18 cellular contexts compared by ENCODE assay signal in the genomic region with DNA sequence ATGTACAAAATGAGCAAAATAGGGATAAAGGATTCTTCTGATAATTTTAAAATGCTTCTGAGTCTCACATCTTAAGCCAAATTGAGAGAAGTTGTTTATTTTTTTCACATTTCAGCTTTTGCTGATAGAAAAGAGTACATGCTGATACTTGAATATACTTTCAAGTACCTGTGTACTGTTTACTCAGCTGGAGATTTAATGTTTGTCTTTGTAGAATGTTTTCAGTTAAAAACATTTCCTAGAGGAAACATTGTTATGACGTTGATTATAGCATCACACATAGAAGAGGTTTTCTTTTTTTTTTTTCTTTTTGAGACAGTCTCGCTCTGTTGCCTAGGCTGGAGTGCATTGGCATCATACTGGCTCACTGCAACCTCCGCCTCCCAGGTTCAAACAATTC. TPM values are rescaled to one million over a fixed set of nuclear protein-coding genes. Genes with fewer than 3 reads are reported as not detected.
A peak's percentile ranks its signal among the peaks of the same experiment; 100 is the strongest.
DNase-seq lines count a peak whose midpoint lies in the region; ATAC-seq, FAIRE-seq and TF ChIP-seq lines count a peak whose summit lies in the region.
"Had no signal": no experiment of that assay in that cellular context is flagged by ENCODE, and none has a peak within 500 bp of the region (broad histone marks: within the 10 kb centered on the region; RNA-seq: fewer than 3 reads in every experiment).

No MANE protein-coding gene starts in this region.

- H3K27me3 ChIP-seq in body of pancreas = no peaks in the 10 kb centered on the region
- no peaks in the 10 kb centered on the region for H3K27me3 ChIP-seq in pancreas
- H3K27me3 ChIP-seq in mammary epithelial cell (ENCODE audit: insufficient read depth, low read length) = no peaks in the 10 kb centered on the region
- H3K27me3 ChIP-seq: MG63 had no signal

- BruUV-seq in Calu3 (replicated peaks; lab: Mats Ljungman, UMichigan) = no TSS peak
- BruUV-seq in mammary epithelial cell (replicated peaks; lab: Mats Ljungman, UMichigan) = no TSS peak

- H3K9ac ChIP-seq in mammary epithelial cell (ENCODE audit: insufficient read depth, low read length) = no peak overlapping the region
- H3K9ac ChIP-seq: KMS-11 had no signal

- dilution Hi-C loops in mammary epithelial cell (cut with HindIII; ENCODE audit: low sequenced_read_pairs) = loop anchor here (5.0 to 25.0 kb wide), 2 partner anchors 84 to 329 kb away; a partner anchor contains a TSS

- FAIRE-seq in pancreas (lab: Jason Lieb, UNC) = no peak
- FAIRE-seq: A549, HepG2 had no signal

- TF ChIP-seq CTCF in body of pancreas (IDR thresholded peaks at IDR 0.05) (no peak), pancreas (IDR thresholded peaks at IDR 0.05) (no peak), Calu3 (IDR thresholded peaks at IDR 0.05; ENCODE audit: unreplicated experiment) (no peak), mammary epithelial cell (conservative IDR thresholded peaks at IDR 0.05 in 1 of 2, IDR thresholded peaks at IDR 0.05 in 1 of 2; ENCODE audit: extremely low read depth in 1 of 2, insufficient read depth in 1 of 2, low read depth in 1 of 2, low read length in 2 of 2) (no peak)

- H4K20me1 ChIP-seq in mammary epithelial cell (ENCODE audit: insufficient read depth, low read length) = no peaks in the 10 kb centered on the region

- H3K36me3 Mint-ChIP-seq in activated T-cell treated with anti-CD3 and anti-CD28 coated beads, Interleukin-2, amount 50 U/mL, for 72 hours (ENCODE audit: insufficient read depth in 2 of 2) = peaks cover 2 to 6% of the 10 kb centered on the region in 2 donors
- H3K36me3 Mint-ChIP-seq in Calu3 (ENCODE audit: insufficient read depth, unreplicated experiment) = peaks cover 5% of the 10 kb centered on the region

- peaks cover 24% of the 10 kb centered on the region for H3K4me1 ChIP-seq in body of pancreas
- peaks cover 0 to 8% (median 4%) of the 10 kb centered on the region in 3 donors for H3K4me1 ChIP-seq in pancreas
- H3K4me1 ChIP-seq in mammary epithelial cell (ENCODE audit: insufficient read depth, low read length) = no peaks in the 10 kb centered on the region
- H3K4me1 ChIP-seq: A549 had no signal

- intact Hi-C loops in body of pancreas (cut with DNase I) (no loop called here), pancreas (cut with DNase I) (no loop called here), Calu3 (cut with micrococcal nuclease; ENCODE audit: unreplicated experiment) (no loop called here), mammary epithelial cell (cut with micrococcal nuclease) (no loop called here)

- H3K27me3 Mint-ChIP-seq in activated T-cell treated with anti-CD3 and anti-CD28 coated beads, Interleukin-2, amount 50 U/mL, for 72 hours (ENCODE audit: low read depth) = no peaks in the 10 kb centered on the region
- H3K27me3 Mint-ChIP-seq in Calu3 (ENCODE audit: unreplicated experiment) = no peaks in the 10 kb centered on the region

- H3K27ac Mint-ChIP-seq in activated T-cell treated with anti-CD3 and anti-CD28 coated beads, Interleukin-2, amount 50 U/mL, for 72 hours = peak overlapping the region; percentile 51
- H3K27ac Mint-ChIP-seq in Calu3 (ENCODE audit: unreplicated experiment) = no peak overlapping the region

- H3K79me2 ChIP-seq in mammary epithelial cell (ENCODE audit: insufficient read depth, low read length) = no peaks in the 10 kb centered on the region

- 75 to 81% methylated on average over 3 of the region's 3 CpGs for WGBS in body of pancreas, 2 donors
- 69 to 80% methylated on average over 3 of the region's 3 CpGs for WGBS in pancreas, 2 donors
- 100% methylated on average over 2 of the region's 3 CpGs for WGBS in mammary epithelial cell (ENCODE audit: low coverage, missing lambda C conversion rate)

- H3K27ac ChIP-seq in body of pancreas (peak overlapping the region in 2 of 4 donors; percentile 40 to 65), pancreas (peak overlapping the region in 1 of 4 donors; percentile 23), mammary epithelial cell (ENCODE audit: insufficient read depth, low read depth, low read length) (no peak overlapping the region)
- H3K27ac ChIP-seq: A549, KMS-11 had no signal

- no peak overlapping the region for H3K4me2 ChIP-seq in mammary epithelial cell (ENCODE audit: insufficient read depth, low read depth, low read length)
- H3K4me2 ChIP-seq: A549, KMS-11 had no signal

- H3K4me3 ChIP-seq in body of pancreas (no peak overlapping the region), pancreas (no peak overlapping the region), mammary epithelial cell (replicated peaks in 1 of 3; ENCODE audit: insufficient read depth in 1 of 3, low read depth in 2 of 3, low read length in 3 of 3) (no peak overlapping the region)
- H3K4me3 ChIP-seq: A549, MG63 had no signal

- H3K4me1 Mint-ChIP-seq in activated T-cell treated with anti-CD3 and anti-CD28 coated beads, Interleukin-2, amount 50 U/mL, for 72 hours (ENCODE audit: low read depth) = peaks cover 15% of the 10 kb centered on the region
- H3K4me1 Mint-ChIP-seq in Calu3 (ENCODE audit: low read depth, unreplicated experiment) = no peaks in the 10 kb centered on the region

- no peaks in the 10 kb centered on the region for H3K9me3 ChIP-seq in body of pancreas
- no peaks in the 10 kb centered on the region for H3K9me3 ChIP-seq in pancreas
- H3K9me3 ChIP-seq in mammary epithelial cell (replicated peaks; ENCODE audit: insufficient read depth, low read length) = no peaks in the 10 kb centered on the region
- H3K9me3 ChIP-seq: A549, MG63 had no signal

- H3K4me3 Mint-ChIP-seq in activated T-cell treated with anti-CD3 and anti-CD28 coated beads, Interleukin-2, amount 50 U/mL, for 72 hours = no peak overlapping the region
- no peak overlapping the region for H3K4me3 Mint-ChIP-seq in Calu3 (ENCODE audit: low read depth, unreplicated experiment)
- H3K4me3 Mint-ChIP-seq: CD14-positive monocyte had no signal

- in situ Hi-C loops in mammary epithelial cell (cut with MboI; ENCODE audit: low sequenced_read_pairs in 2 of 2) = no loop called here

- no peak for ATAC-seq in activated T-cell treated with anti-CD3 and anti-CD28 coated beads, Interleukin-2, amount 50 U/mL, for 72 hours (replicated peaks in 1 of 2)
- ATAC-seq in body of pancreas (peak; percentile 67), pancreas (peak; percentile 65 to 83 (median 72)), HG02571 (IDR thresholded peaks at IDR 0.05; ENCODE audit: unreplicated experiment) (no peak)
- ATAC-seq: A549, HepG2 had no signal

- TF ChIP-seq POLR2A in body of pancreas (IDR thresholded peaks at IDR 0.05) = no peak

- H2AFZ ChIP-seq in mammary epithelial cell (ENCODE audit: low read depth, low read length) = no peak overlapping the region

- CTCF ChIA-PET in Calu3 (lab: Charles Lee) (interaction anchor here (0.6 kb wide), 1 partner anchor 26 kb away, joined by 5 read pairs; no protein-coding TSS in a partner anchor), mammary epithelial cell (lab: Charles Lee; ENCODE audit: low non-redundant PET) (no interaction called here)

- DNase-seq in activated T-cell treated with anti-CD3 and anti-CD28 coated beads, Interleukin-2, amount 50 U/mL, for 72 hours = no peak
- DNase-seq in activated T-cell treated with anti-CD3 and anti-CD28 coated beads for 4 hours (no peak), DMS53 (lab: John Stamatoyannopoulos, UW) (peak; percentile 67), body of pancreas (no peak), pancreas (no peak), Calu3 (no peak), mammary epithelial cell (no peak)
- DNase-seq: EL, H7, MG63, NCI-H1092 treated with DMSO at 0.1 percent for 48 hours, NCI-H1694 treated with DMSO at 0.1 percent for 48 hours, NCI-H69 had no signal

- no peaks in the 10 kb centered on the region for H3K36me3 ChIP-seq in body of pancreas (replicated peaks in 1 of 2; ENCODE audit: insufficient read depth in 1 of 2, low read depth in 2 of 2)
- no peaks in the 10 kb centered on the region for H3K36me3 ChIP-seq in pancreas
- H3K36me3 ChIP-seq in mammary epithelial cell (ENCODE audit: insufficient read depth, low read length) = no peaks in the 10 kb centered on the region
- H3K36me3 ChIP-seq: MG63 had no signal

- H3K9me3 Mint-ChIP-seq in activated T-cell treated with anti-CD3 and anti-CD28 coated beads, Interleukin-2, amount 50 U/mL, for 72 hours = no peaks in the 10 kb centered on the region
- no peaks in the 10 kb centered on the region for H3K9me3 Mint-ChIP-seq in Calu3 (ENCODE audit: low read depth, unreplicated experiment)
- H3K9me3 Mint-ChIP-seq: CD14-positive monocyte had no signal

RNA-seq across cellular contexts. Expression of a gene that starts 19.7 kb away (rescaled TPM):
- under 1 TPM; 0.31 to 0.63 TPM for total RNA-seq in activated T-cell treated with anti-CD3 and anti-CD28 coated beads, Interleukin-2, amount 50 U/mL, for 72 hours
- 10 to 100 TPM; 55.0 to 56.0 TPM for total RNA-seq in body of pancreas
- 10 to 100 TPM; 20.1 to 43.4 (median 33.3) TPM for total RNA-seq in pancreas
- 10 to 100 TPM; 35.5 to 45.5 TPM for polyA plus RNA-seq in pancreas
- total RNA-seq in Calu3 (2022) = 100 and 103 TPM in 2 replicates
- total RNA-seq in mammary epithelial cell = 10 to 100 TPM; 24.3 to 47.7 TPM
- 35.4 TPM for polyA plus RNA-seq in mammary epithelial cell
- 41.2 TPM for polyA minus RNA-seq in mammary epithelial cell
- polyA plus RNA-seq: CD14-positive monocyte had no signal

RNA-seq across cellular contexts. Expression of a gene that starts 28.9 kb away (rescaled TPM):
- total RNA-seq in activated T-cell treated with anti-CD3 and anti-CD28 coated beads, Interleukin-2, amount 50 U/mL, for 72 hours = 1 to 10 TPM; 6.1 to 7.6 TPM
- total RNA-seq in body of pancreas = 1 to 10 TPM; 8.2 to 9.6 TPM
- total RNA-seq in pancreas = 10 to 100 TPM in 1 of 6 donors, 1 to 10 TPM in 5; 3.5 to 14.1 (median 5.1) TPM
- polyA plus RNA-seq in pancreas = 1 to 10 TPM; 6.1 to 8.4 TPM
- 16.9 and 22.5 TPM in 2 replicates for total RNA-seq in Calu3 (2022)
- total RNA-seq in mammary epithelial cell = 10 to 100 TPM; 12.4 to 19.8 TPM
- 15.6 TPM for polyA plus RNA-seq in mammary epithelial cell
- polyA minus RNA-seq in mammary epithelial cell = 14.3 TPM

RNA-seq across cellular contexts. Expression of a gene that starts 48.1 kb away (rescaled TPM):
- 100 to 1,000 TPM in 1 of 2 donors, 10 to 100 TPM in 1; 99.8 to 131 TPM for total RNA-seq in activated T-cell treated with anti-CD3 and anti-CD28 coated beads, Interleukin-2, amount 50 U/mL, for 72 hours
- total RNA-seq in body of pancreas = 10 to 100 TPM; 10.9 to 23.4 TPM
- 1 to 10 TPM; 4.3 to 8.7 (median 6.0) TPM for total RNA-seq in pancreas
- polyA plus RNA-seq in pancreas = 1 to 10 TPM; 3.1 to 5.4 TPM
- 38.3 and 45.4 TPM in 2 replicates for total RNA-seq in Calu3 (2022)
- total RNA-seq in mammary epithelial cell = 10 to 100 TPM; 27.0 to 37.1 TPM
- 19.3 TPM for polyA plus RNA-seq in mammary epithelial cell
- 35.1 TPM for polyA minus RNA-seq in mammary epithelial cell

Comparison
In these comparisons a context has a peak if more than half of its experiments do, and no peak if none do; other contexts are left out.
1. ATAC-seq: peak in body of pancreas (single experiment) and pancreas (4 of 4); none in activated T-cell treated with anti-CD3 and anti-CD28 coated beads, Interleukin-2, amount 50 U/mL, for 72 hours (0 of 2) and HG02571 (single experiment).
2. RNA of a gene that starts 19.7 kb away (total RNA-seq): 100 to 103 TPM in Calu3, 55.0 to 56.0 TPM in body of pancreas, 24.3 to 47.7 TPM in mammary epithelial cell and 20.1 to 43.4 TPM in pancreas; 0.31 to 0.63 TPM in activated T-cell treated with anti-CD3 and anti-CD28 coated beads, Interleukin-2, amount 50 U/mL, for 72 hours; every median in the first group is over 10 times any median in the second.